ENCODE assay signal across 13 cellular contexts in the genomic region with DNA sequence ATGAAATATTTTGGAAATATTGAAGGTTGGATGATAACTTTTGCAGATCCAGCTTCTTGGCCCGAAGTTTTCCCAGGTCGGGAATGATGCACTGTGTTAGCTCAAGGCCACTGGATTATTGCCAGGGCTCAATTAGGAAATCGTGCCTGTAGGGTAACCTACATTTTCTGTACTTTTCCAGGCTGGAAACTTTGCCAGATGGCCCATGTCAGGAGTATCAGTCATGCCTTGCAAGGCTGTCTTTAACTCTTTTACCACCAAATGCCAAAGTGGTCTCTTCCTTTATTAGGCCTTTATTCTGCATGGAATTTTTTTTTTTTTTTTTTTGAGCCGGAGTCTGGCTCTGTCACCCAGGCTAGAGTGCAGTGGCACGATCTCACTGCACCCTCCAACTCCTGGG. TPM values are rescaled to one million over a fixed set of nuclear protein-coding genes. Genes with fewer than 3 reads are reported as not detected.
A peak's percentile ranks its signal among the peaks of the same experiment; 100 is the strongest.
DNase-seq lines count a peak whose midpoint lies in the region; ATAC-seq and TF ChIP-seq lines count a peak whose summit lies in the region.
"Had no signal": no experiment of that assay in that cellular context is flagged by ENCODE, and none has a peak within 500 bp of the region (broad histone marks: within the 10 kb centered on the region; RNA-seq: fewer than 3 reads in every experiment).

No MANE protein-coding gene starts in this region.

- H3K4me1 ChIP-seq in breast epithelium: peaks cover 8 to 13% of the 10 kb centered on the region in 2 donors
- H3K4me1 ChIP-seq in right cardiac atrium (ENCODE audit: control insufficient read depth, insufficient read depth, low read length): peaks cover 5% of the 10 kb centered on the region
- H3K4me1 ChIP-seq in stomach: peaks cover 24 to 57% (median 43%) of the 10 kb centered on the region in 4 donors

- H3K27me3 ChIP-seq in breast epithelium (no peaks in the 10 kb centered on the region), right cardiac atrium (ENCODE audit: control insufficient read depth, insufficient read depth) (no peaks in the 10 kb centered on the region), stomach (no peaks in the 10 kb centered on the region)

- intact Hi-C loops in breast epithelium (cut with DNase I; ENCODE audit: low total_unique reads): no loop called here
- intact Hi-C loops in right cardiac atrium (cut with DNase I): loop anchor here in 2 of 4 donors (5.0 kb wide), 2 partner anchors 35 to 40 kb away; no protein-coding TSS in a partner anchor
- intact Hi-C loops in stomach (cut with DNase I; ENCODE audit: low total_unique reads): no loop called here

- H3K36me3 ChIP-seq in breast epithelium (no peaks in the 10 kb centered on the region), stomach (no peaks in the 10 kb centered on the region)

- H3K9me3 ChIP-seq in breast epithelium (no peaks in the 10 kb centered on the region), right cardiac atrium (ENCODE audit: control insufficient read depth, low read length) (no peaks in the 10 kb centered on the region), stomach (peaks cover 0 to under 1% (median 0%) of the 10 kb centered on the region in 4 donors)

- TF ChIP-seq POLR2A in breast epithelium (IDR thresholded peaks at IDR 0.05) (no peak), stomach (IDR thresholded peaks at IDR 0.05) (no peak)

- peak; percentile 85 for DNase-seq in NCI-H2171 treated with DMSO at 0.1 percent for 48 hours (lab: John Stamatoyannopoulos, UW)
- DNase-seq in breast epithelium (ENCODE audit: low spot score in 2 of 2): no peak
- DNase-seq in right cardiac atrium: no peak
- peak; percentile 60 for DNase-seq in stomach
- no peak for DNase-seq in stimulated activated CD4-positive, alpha-beta T cell treated with anti-CD3 and anti-CD28 coated beads, Interleukin-4, amount 100 ng/mL, for 24 hours
- DNase-seq in activated T-cell treated with anti-CD3 and anti-CD28 coated beads, Interleukin-2, amount 50 U/mL, for 48 hours: no peak
- no peak for DNase-seq in activated effector memory CD4-positive, alpha-beta T cell treated with Interleukin-2 at 50 U/mL for 16 hours
- DNase-seq: activated naive CD4-positive, alpha-beta T cell treated with Interleukin-2 at 50 U/mL for 16 hours; COR-L47; foreskin melanocyte; natural killer cell; NCI-H2081 treated with DMSO at 0.1 percent for 48 hours had no signal

- no peak for TF ChIP-seq EP300 in stomach (IDR thresholded peaks at IDR 0.05)

- TF ChIP-seq CTCF in breast epithelium (IDR thresholded peaks at IDR 0.05) (no peak), stomach (IDR thresholded peaks at IDR 0.05) (no peak)

- WGBS in right cardiac atrium: 51% methylated on average over 5 of the region's 5 CpGs
- WGBS in stomach, 5 donors: 44 to 45% (median 45%) methylated on average over 5 of the region's 5 CpGs

- H3K27ac ChIP-seq in breast epithelium (peak overlapping the region; percentile 78 to 85), right cardiac atrium (ENCODE audit: low read length) (peak overlapping the region; percentile 54), stomach (peak overlapping the region in 2 of 5 donors; percentile 30 to 44)
- H3K27ac ChIP-seq: KMS-11 had no signal

- H3K4me3 ChIP-seq in breast epithelium (no peak overlapping the region), right cardiac atrium (ENCODE audit: low read length) (peak overlapping the region; percentile 8), stomach (no peak overlapping the region)

- ATAC-seq in right cardiac atrium: no peak
- ATAC-seq: natural killer cell had no signal

RNA-seq across cellular contexts. Expression of gene SEC14L1, which starts 8.8 kb away (rescaled TPM):
- total RNA-seq in breast epithelium (100 to 1,000 TPM in 1 of 3 donors, 10 to 100 TPM in 2; 52.2 to 106 (median 59.6) TPM), right cardiac atrium (10 to 100 TPM; 47.2 to 58.4 (median 50.1) TPM), stomach (100 to 1,000 TPM in 1 of 5 donors, 10 to 100 TPM in 3, 1 to 10 TPM in 1; 3.2 to 106 (median 60.1) TPM)
- polyA plus RNA-seq in right cardiac atrium (39.6 TPM), stomach (10 to 100 TPM; 17.0 to 39.5 (median 30.2) TPM)

Comparison
In these comparisons a context has a peak if more than half of its experiments do, and no peak if none do; other contexts are left out.
1. DNase-seq: peak in NCI-H2171 treated with DMSO at 0.1 percent for 48 hours (single experiment) and stomach (single experiment); none in breast epithelium (0 of 2), right cardiac atrium (0 of 3), stimulated activated CD4-positive, alpha-beta T cell treated with anti-CD3 and anti-CD28 coated beads, Interleukin-4, amount 100 ng/mL, for 24 hours (single experiment), activated T-cell treated with anti-CD3 and anti-CD28 coated beads, Interleukin-2, amount 50 U/mL, for 48 hours (0 of 2) and activated effector memory CD4-positive, alpha-beta T cell treated with Interleukin-2 at 50 U/mL for 16 hours (single experiment).